Comparison of ENCODE assay signal across 25 cellular contexts in genomic region chr10:121393522-121393921, GRCh38.
"Had no signal": no experiment of that assay in that cellular context is flagged by ENCODE, and none has a peak within 500 bp of the region (broad histone marks: within the 10 kb centered on the region; RNA-seq: fewer than 3 reads in every experiment).

No MANE protein-coding gene starts in this region.

- H3K27ac Mint-ChIP-seq: naive thymus-derived CD8-positive, alpha-beta T cell; nephron; stimulated activated naive B cell treated with anti-CD40 and anti-IgM and Interleukin-4, amounts not matched to agents 10 μg/mL and 1 μg/mL and 100 μg/mL, for 72 hours had no signal

- H3K27me3 ChIP-seq: pancreas, right lobe of liver, stomach, testis, thyroid gland, transverse colon, upper lobe of left lung, vagina had no signal

- H3K27me3 Mint-ChIP-seq: stimulated activated naive B cell treated with anti-CD40 and anti-IgM and Interleukin-4, amounts not matched to agents 10 μg/mL and 1 μg/mL and 100 μg/mL, for 72 hours had no signal

- H3K27ac ChIP-seq: lower lobe of right lung, pancreas, psoas muscle, right lobe of liver, skin epidermis, stomach, testis, transverse colon, upper lobe of left lung, vagina had no signal

- H3K36me3 ChIP-seq: lower lobe of right lung, pancreas, right lobe of liver, stomach, thyroid gland, transverse colon, upper lobe of left lung, vagina had no signal

- H3K4me3 Mint-ChIP-seq: naive thymus-derived CD8-positive, alpha-beta T cell; nephron; neural crest cell; stimulated activated naive B cell treated with anti-CD40 and anti-IgM and Interleukin-4, amounts not matched to agents 10 μg/mL and 1 μg/mL and 100 μg/mL, for 72 hours had no signal

- H3K4me1 Mint-ChIP-seq: naive thymus-derived CD8-positive, alpha-beta T cell; nephron; stimulated activated naive B cell treated with anti-CD40 and anti-IgM and Interleukin-4, amounts not matched to agents 10 μg/mL and 1 μg/mL and 100 μg/mL, for 72 hours had no signal

- H3K4me1 ChIP-seq: lower lobe of right lung, pancreas, psoas muscle, right lobe of liver, testis, transverse colon, upper lobe of left lung, vagina had no signal

- ATAC-seq: lower lobe of right lung; naive thymus-derived CD8-positive, alpha-beta T cell; psoas muscle; right lobe of liver; stimulated activated naive B cell treated with anti-CD40 and anti-IgM and Interleukin-4, amounts not matched to agents 10 μg/mL and 1 μg/mL and 100 μg/mL, for 72 hours; stimulated activated naive CD8-positive, alpha-beta T cell treated with anti-CD3 and anti-CD28 coated beads, Interleukin-15, Interleukin-2, amounts not matched to agents 100 U/mL and 50 U/mL, for 24 hours had no signal

- H3K4me3 ChIP-seq: lower lobe of right lung, pancreas, psoas muscle, right lobe of liver, skin epidermis, stomach, testis, thyroid gland, transverse colon, vagina had no signal

- H3K9me3 Mint-ChIP-seq: neural crest cell had no signal

- DNase-seq: hypothalamus; islet precursor cell; lower lobe of right lung; mammary epithelial cell; mesenchymal stem cell; naive thymus-derived CD8-positive, alpha-beta T cell; nucleus accumbens; pancreas; psoas muscle; right lobe of liver; stimulated activated CD4-positive, alpha-beta T cell treated with anti-CD3 and anti-CD28 coated beads, Interleukin-12 subunit alpha, Interleukin-12 subunit beta, amount 100 ng/mL, for 4 hours; stimulated activated CD4-positive, alpha-beta T cell treated with anti-CD3 and anti-CD28 coated beads, Interleukin-15, amount 100 ng/mL, for 24 hours; stimulated activated CD4-positive, alpha-beta T cell treated with anti-CD3 and anti-CD28 coated beads, Interleukin-2, amount 100 ng/mL, for 24 hours; stimulated activated CD4-positive, alpha-beta T cell treated with anti-CD3 and anti-CD28 coated beads, Interleukin-4, amount 100 ng/mL, for 1 hour; stimulated activated naive B cell treated with anti-CD40 and anti-IgM and Interleukin-4, amounts not matched to agents 10 μg/mL and 1 μg/mL and 100 μg/mL, for 72 hours; stimulated activated naive CD8-positive, alpha-beta T cell treated with anti-CD3 and anti-CD28 coated beads, Interleukin-15, Interleukin-2, amounts not matched to agents 100 U/mL and 50 U/mL, for 24 hours; stomach; testis; thyroid gland; transverse colon; upper lobe of left lung had no signal

- H3K36me3 Mint-ChIP-seq: naive thymus-derived CD8-positive, alpha-beta T cell; stimulated activated naive B cell treated with anti-CD40 and anti-IgM and Interleukin-4, amounts not matched to agents 10 μg/mL and 1 μg/mL and 100 μg/mL, for 72 hours had no signal

- H3K9me3 ChIP-seq: lower lobe of right lung, pancreas, psoas muscle, right lobe of liver, stomach, testis, thyroid gland, transverse colon, upper lobe of left lung, vagina had no signal
